8 cellular contexts compared by ENCODE assay signal in genomic region chr6:85677243-85677956, GRCh38. TPM values are rescaled to one million over a fixed set of nuclear protein-coding genes. Genes with fewer than 3 reads are reported as not detected.
DNase-seq lines count a peak whose midpoint lies in the region; ATAC-seq and TF ChIP-seq lines count a peak whose summit lies in the region.

No MANE protein-coding gene starts in this region.

- intact Hi-C loops in sciatic nerve (cut with DNase I) = loop anchor here (5.0 kb wide), 1 partner anchor 35 kb away; the partner anchor contains the start of gene SYNCRIP

- H3K27ac ChIP-seq in 22Rv1 (peak overlapping the region; percentile 98), VCaP (peak overlapping the region; percentile 81; the same call in 1 of the 2 replicates)

- peak overlapping the region; percentile 59 for H3K4me3 ChIP-seq in GM12875 (ENCODE audit: low read depth, low read length)

- ATAC-seq in sciatic nerve (peak; percentile 29), HG02588 (IDR thresholded peaks at IDR 0.05; ENCODE audit: unreplicated experiment) (no peak), HG03280 (IDR thresholded peaks at IDR 0.05; ENCODE audit: unreplicated experiment) (no peak)

- DNase-seq in glomerular visceral epithelial cell (ENCODE audit: extremely low spot score) (peak; percentile 37), sciatic nerve (ENCODE audit: low spot score) (no peak), NCI-H128 (lab: John Stamatoyannopoulos, UW; ENCODE audit: unreplicated experiment) (no peak)

- TF ChIP-seq CTCF in 22Rv1 (IDR thresholded peaks at IDR 0.05) (no peak), GM12875 (IDR thresholded peaks at IDR 0.05; ENCODE audit: borderline replicate concordance, insufficient read depth, low read depth, low read length) (no peak), VCaP (conservative IDR thresholded peaks at IDR 0.05) (peak; percentile 35)

RNA-seq across cellular contexts. Expression of gene SYNCRIP, which starts 34.7 kb away (rescaled TPM):
- total RNA-seq in sciatic nerve = 96.3 TPM
